Comparison of ENCODE assay signal across 8 cellular contexts in genomic region chr15:44535509-44536297, GRCh38. TPM values are rescaled to one million over a fixed set of nuclear protein-coding genes. Genes with fewer than 3 reads are reported as not detected.
DNase-seq lines count a peak whose midpoint lies in the region; ATAC-seq and TF ChIP-seq lines count a peak whose summit lies in the region.

No MANE protein-coding gene starts in this region.

- intact Hi-C loops in transverse colon (cut with DNase I; ENCODE audit: low total_unique reads), result loop anchor here (10.0 kb wide), 1 partner anchor 111 kb away; the partner anchor contains the start of gene CTDSPL2

- DNase-seq in AG10803 (ENCODE audit: low read depth), result no peak
- peak; percentile 53 for DNase-seq in GM23338 (ENCODE audit: low spot score)
- DNase-seq in transverse colon, result peak; percentile 32
- no peak for DNase-seq in NCI-H2029 treated with DMSO at 0.1 percent for 48 hours (lab: John Stamatoyannopoulos, UW)

- H4K20me1 ChIP-seq in GM23338 (replicated peaks; ENCODE audit: insufficient read depth), result peaks cover 11% of the 10 kb centered on the region

- H3K4me3 ChIP-seq in AG10803 (ENCODE audit: low read length) (peak overlapping the region; percentile 81), GM23338 (peak overlapping the region; percentile 75), ectodermal cell (ENCODE audit: insufficient read depth, low read depth, low read length) (peak overlapping the region; percentile 99), mucosa of rectum (ENCODE audit: low read length in 2 of 2) (peak overlapping the region; percentile 86 to 96), transverse colon (peak overlapping the region; percentile 66 to 93 (median 83))

- no peaks in the 10 kb centered on the region for H3K9me2 ChIP-seq in GM23338 (ENCODE audit: insufficient read depth)

- WGBS in ectodermal cell, 2 experiments, result 68 to 69% methylated on average over 36 of the region's 36 CpGs
- WGBS in transverse colon (ENCODE audit: low coverage in 1 of 2), 2 donors, result 47 to 61% methylated on average over 24 to 36 of the region's 36 CpGs

- TF ChIP-seq EP300 in transverse colon (IDR thresholded peaks at IDR 0.05; ENCODE audit: low read depth), result no peak

- in situ Hi-C loops in transverse colon (cut with MboI; ENCODE audit: low pct_ligation_motif_present in 1 of 4, low pct_unique_long_range_greater_than_20kb in 1 of 4, low sequenced_read_pairs in 3 of 4), result no loop called here

- no peaks in the 10 kb centered on the region for H3K9me3 ChIP-seq in ectodermal cell (ENCODE audit: control insufficient read depth, low read length)
- no peaks in the 10 kb centered on the region for H3K9me3 ChIP-seq in mucosa of rectum (ENCODE audit: control insufficient read depth in 2 of 2, low read length in 2 of 2)
- no peaks in the 10 kb centered on the region for H3K9me3 ChIP-seq in transverse colon

- H2AFZ ChIP-seq in GM23338, result peak overlapping the region; percentile 96

- no peak for TF ChIP-seq CTCF in AG10803 (conservative IDR thresholded peaks at IDR 0.05; ENCODE audit: low read length)
- no peak for TF ChIP-seq CTCF in GM23338 (conservative IDR thresholded peaks at IDR 0.05; ENCODE audit: low read depth in 2 of 2)
- TF ChIP-seq CTCF in VCaP (conservative IDR thresholded peaks at IDR 0.05), result no peak
- TF ChIP-seq CTCF in transverse colon (IDR thresholded peaks at IDR 0.05), result peak in 1 of 5 experiments; percentile 7

- H3K79me2 ChIP-seq in GM23338 (replicated peaks; ENCODE audit: insufficient read depth), result peaks cover 44% of the 10 kb centered on the region

- H3K36me3 ChIP-seq in GM23338 (ENCODE audit: insufficient read depth) (peaks cover 20% of the 10 kb centered on the region; the same call in 1 of the 2 replicates), ectodermal cell (ENCODE audit: control insufficient read depth, insufficient read depth, low read length) (no peaks in the 10 kb centered on the region), mucosa of rectum (ENCODE audit: control insufficient read depth in 2 of 2, insufficient read depth in 2 of 2, low read length in 2 of 2) (peaks cover 0 to 5% of the 10 kb centered on the region in 2 donors), transverse colon (no peaks in the 10 kb centered on the region)

- H3K4me1 Mint-ChIP-seq in GM23338, result peaks cover 18% of the 10 kb centered on the region

- peak overlapping the region; percentile 63 for H3K27ac Mint-ChIP-seq in GM23338

- H3K9me3 Mint-ChIP-seq in GM23338, result no peaks in the 10 kb centered on the region

- ATAC-seq in GM23338, result peak; percentile 2
- no peak for ATAC-seq in HG03097 (IDR thresholded peaks at IDR 0.05; ENCODE audit: low FRiP score, unreplicated experiment)

- no peaks in the 10 kb centered on the region for H3K27me3 ChIP-seq in GM23338 (ENCODE audit: insufficient read depth)
- H3K27me3 ChIP-seq in ectodermal cell (ENCODE audit: control insufficient read depth, insufficient read depth, low read length, poor library complexity, severe bottlenecking), result no peaks in the 10 kb centered on the region
- no peaks in the 10 kb centered on the region for H3K27me3 ChIP-seq in mucosa of rectum (ENCODE audit: control insufficient read depth in 2 of 2, insufficient read depth in 2 of 2, low read length in 2 of 2)
- H3K27me3 ChIP-seq in transverse colon, result no peaks in the 10 kb centered on the region

- H3K27me3 Mint-ChIP-seq in GM23338 (ENCODE audit: insufficient read depth, low read depth, poor library complexity), result peaks cover 5% of the 10 kb centered on the region

- H3K4me2 ChIP-seq in GM23338, result peak overlapping the region; percentile 91

- peaks cover 39% of the 10 kb centered on the region for H3K36me3 Mint-ChIP-seq in GM23338 (ENCODE audit: low read depth)

- H3K4me1 ChIP-seq in GM23338 (ENCODE audit: insufficient read depth), result peaks cover 9% of the 10 kb centered on the region
- H3K4me1 ChIP-seq in ectodermal cell (ENCODE audit: control insufficient read depth, insufficient read depth, low read length), result peaks cover 2% of the 10 kb centered on the region
- H3K4me1 ChIP-seq in mucosa of rectum (ENCODE audit: control insufficient read depth in 2 of 2, insufficient read depth in 2 of 2, low read length in 2 of 2), result peaks cover 8 to 11% of the 10 kb centered on the region in 2 donors
- H3K4me1 ChIP-seq in transverse colon, result peaks cover 9 to 31% (median 23%) of the 10 kb centered on the region in 4 donors

- peak overlapping the region; percentile 83 for H3K4me3 Mint-ChIP-seq in GM23338

- peak overlapping the region; percentile 94 for H3K9ac ChIP-seq in mucosa of rectum (ENCODE audit: low read depth in 1 of 2, low read length in 2 of 2)

- peaks cover 22% of the 10 kb centered on the region; the same call in 1 of the 2 replicates for H3F3A ChIP-seq in GM23338 (replicated peaks; ENCODE audit: low read depth)

- H3K27ac ChIP-seq in GM23338 (ENCODE audit: low read depth) (peak overlapping the region; percentile 99), VCaP (peak overlapping the region; percentile 97), ectodermal cell (ENCODE audit: insufficient read depth, low read depth, low read length, poor library complexity, severe bottlenecking) (peak overlapping the region; percentile 88), mucosa of rectum (ENCODE audit: low read depth in 2 of 2, low read length in 2 of 2) (peak overlapping the region; percentile 97 to 98), transverse colon (peak overlapping the region; percentile 97 to 100 (median 98))

- no peak for TF ChIP-seq POLR2A in transverse colon (IDR thresholded peaks at IDR 0.05)

TF ChIP-seq in GM23338, 12 proteins besides CTCF, POLR2A, EP300 and RAD21 (continues in another document):
- TF ChIP-seq ZNF114 (CRISPR knock-in tag; IDR thresholded peaks at IDR 0.05) (no peak), ETS1 (IDR thresholded peaks at IDR 0.05) (no peak), JUNB (IDR thresholded peaks at IDR 0.05; ENCODE audit: unreplicated experiment) (no peak), CREB1 (CRISPR knock-in tag; IDR thresholded peaks at IDR 0.05; ENCODE audit: low read depth) (no peak), EZH2 (IDR thresholded peaks at IDR 0.05; ENCODE audit: low read depth, unreplicated experiment) (no peak), NANOG (IDR thresholded peaks at IDR 0.05; ENCODE audit: borderline replicate concordance) (no peak), ZNF331 (CRISPR knock-in tag; IDR thresholded peaks at IDR 0.05; ENCODE audit: low read depth) (no peak), STAT1 (IDR thresholded peaks at IDR 0.05; ENCODE audit: unreplicated experiment) (no peak), REST (IDR thresholded peaks at IDR 0.05; ENCODE audit: unreplicated experiment) (no peak), POLR2AphosphoS5 (IDR thresholded peaks at IDR 0.05; ENCODE audit: low read depth) (no peak), EZH2phosphoT487 (IDR thresholded peaks at IDR 0.05; ENCODE audit: unreplicated experiment) (no peak)

RNA-seq across cellular contexts. Expression of gene EIF3J, which starts 1.2 kb away (rescaled TPM):
- total RNA-seq in GM23338 (2014; rRNA removed; shearing (Covaris generic)), result 58.8 and 62.7 TPM in 2 replicates
- 63.8 and 66.6 TPM in 2 replicates for polyA plus RNA-seq in GM23338 (2016; fragmentation: Nextera tagmentation; extraction: Ambion mirVana)
- 82.4 TPM for polyA plus RNA-seq in ectodermal cell (2013, experiment 1 of 4)
- 72.9 TPM for polyA plus RNA-seq in ectodermal cell (2013, experiment 2 of 4)
- polyA plus RNA-seq in ectodermal cell (2013, experiment 3 of 4), result 60.8 TPM
- polyA plus RNA-seq in ectodermal cell (2013, experiment 4 of 4), result 76.6 TPM
- total RNA-seq in transverse colon, result 10 to 100 TPM; 27.7 to 55.6 (median 42.2) TPM

Comparison
In these comparisons a context has a peak if more than half of its experiments do, and no peak if none do; other contexts are left out.
1. DNase-seq: peak in GM23338 (single experiment) and transverse colon (single experiment); none in AG10803 (single experiment) and NCI-H2029 treated with DMSO at 0.1 percent for 48 hours (single experiment).
2. Peak in every context shown above with its lines, with median percentiles within 50 percentile points of each other: H3K4me3 ChIP-seq and H3K27ac ChIP-seq.